1 cellular context compared by ENCODE assay signal in genomic region chr12:123445388-123446344, GRCh38.
TF ChIP-seq lines count a peak whose summit lies in the region.

No MANE protein-coding gene starts in this region.

TF ChIP-seq in IMR-90, 13 proteins besides CTCF, POLR2A, EP300 and RAD21:
- no peak for TF ChIP-seq CEBPB (IDR thresholded peaks at IDR 0.05; ENCODE audit: low read depth, low read length)
- no peak for TF ChIP-seq BHLHE40 (IDR thresholded peaks at IDR 0.05; ENCODE audit: low read depth, low read length)
- no peak for TF ChIP-seq MAZ (IDR thresholded peaks at IDR 0.05; ENCODE audit: borderline replicate concordance, low read depth, low read length)
- TF ChIP-seq SMC3 (IDR thresholded peaks at IDR 0.05; ENCODE audit: low read depth, low read length), result no peak
- no peak for TF ChIP-seq NFE2L2 (IDR thresholded peaks at IDR 0.05; ENCODE audit: low read depth, low read length)
- TF ChIP-seq RCOR1 (IDR thresholded peaks at IDR 0.05; ENCODE audit: insufficient replicate concordance, low read length), result no peak
- TF ChIP-seq MXI1 (IDR thresholded peaks at IDR 0.05; ENCODE audit: borderline replicate concordance, low read depth, low read length), result no peak
- no peak for TF ChIP-seq MAFK (IDR thresholded peaks at IDR 0.05; ENCODE audit: low read depth, low read length)
- TF ChIP-seq FOS (IDR thresholded peaks at IDR 0.05; ENCODE audit: low read depth, low read length), result no peak
